In genomic region chr9:14212697-14213420, GRCh38 we compare ENCODE assay signal across 20 cellular contexts.
DNase-seq lines count a peak whose midpoint lies in the region; ATAC-seq, FAIRE-seq and TF ChIP-seq lines count a peak whose summit lies in the region.
"Had no signal": no experiment of that assay in that cellular context is flagged by ENCODE, and none has a peak within 500 bp of the region (broad histone marks: within the 10 kb centered on the region; RNA-seq: fewer than 3 reads in every experiment).

No MANE protein-coding gene starts in this region.

- no peak overlapping the region for H3K27ac Mint-ChIP-seq in astrocyte (ENCODE audit: unreplicated experiment)
- H3K27ac Mint-ChIP-seq in activated T-helper 1 cell treated with anti-CD3 and anti-CD28 coated beads, Interleukin-12 subunit alpha, Interleukin-12 subunit beta, Interleukin-2, Interleukin-4 antibody, amounts not matched to agents 30 ng/mL and 10 ng/mL and 1 ng/mL, durations not matched to agents 14 hours and 24 hours and 36 hours, result no peak overlapping the region
- H3K27ac Mint-ChIP-seq: activated naive CD8-positive, alpha-beta T cell treated with anti-CD3 and anti-CD28 coated beads, Interleukin-2, amount 10 ng/mL, durations not matched to agents 7 days and 5 days; activated T-cell treated with anti-CD3 and anti-CD28 coated beads, Interleukin-2, amount 50 U/mL, for 24 hours; CD4-positive, alpha-beta memory T cell; stimulated activated memory B cell treated with anti-CD40 and anti-IgM and Interleukin-4, amounts not matched to agents 10 μg/mL and 1 μg/mL and 100 μg/mL, for 72 hours; type B pancreatic cell had no signal

- no peak for TF ChIP-seq CTCF in 22Rv1 (IDR thresholded peaks at IDR 0.05)
- no peak for TF ChIP-seq CTCF in astrocyte (IDR thresholded peaks at IDR 0.05; ENCODE audit: insufficient read depth, low read depth, low read length)
- TF ChIP-seq CTCF in right lobe of liver (IDR thresholded peaks at IDR 0.05), result no peak

- DNase-seq in astrocyte (ENCODE audit: low read depth) (no peak), right lobe of liver (no peak), UCSD-AML1 (lab: John Stamatoyannopoulos, UW; ENCODE audit: unreplicated experiment) (no peak), SJCRH30 (no peak)
- DNase-seq in activated T-helper 1 cell treated with anti-CD3 and anti-CD28 coated beads, Interleukin-12 subunit alpha, Interleukin-12 subunit beta, Interleukin-2, Interleukin-4 antibody, amounts not matched to agents 30 ng/mL and 10 ng/mL and 1 ng/mL, durations not matched to agents 14 hours and 24 hours and 36 hours (ENCODE audit: low spot score), result no peak
- DNase-seq: activated CD4-positive, alpha-beta T cell treated with anti-CD3 and anti-CD28 coated beads, Interleukin-2, amount 50 U/mL, for 48 hours; activated naive CD8-positive, alpha-beta T cell treated with anti-CD3 and anti-CD28 coated beads, Interleukin-2, amount 10 ng/mL, durations not matched to agents 7 days and 5 days; activated T-cell treated with anti-CD3 and anti-CD28 coated beads, Interleukin-2, amount 50 U/mL, for 24 hours; CD4-positive, alpha-beta memory T cell; H9; mesendoderm; NCI-H187 treated with DMSO at 0.1 percent for 48 hours; stimulated activated CD4-positive, alpha-beta T cell treated with anti-CD3 and anti-CD28 coated beads, Interleukin-12 subunit alpha, Interleukin-12 subunit beta, amount 100 ng/mL, for 4 hours had no signal

- H3K79me2 ChIP-seq in astrocyte (ENCODE audit: insufficient read depth, low read length), result peaks cover 82% of the 10 kb centered on the region

- 55% methylated on average over 5 of the region's 5 CpGs for WGBS in right lobe of liver (ENCODE audit: insufficient coverage, low coverage, low lambda C conversion rate, missing lambda C conversion rate)

- intact Hi-C loops in right lobe of liver (cut with DNase I), result no loop called here
- intact Hi-C loops in activated T-helper 1 cell treated with anti-CD3 and anti-CD28 coated beads, Interleukin-12 subunit alpha, Interleukin-12 subunit beta, Interleukin-2, Interleukin-4 antibody, amounts not matched to agents 30 ng/mL and 10 ng/mL and 1 ng/mL, durations not matched to agents 14 hours and 24 hours and 36 hours (cut with micrococcal nuclease), result loop anchor here (5.0 kb wide), 1 partner anchor 139 kb away; no protein-coding TSS in a partner anchor

- peak; percentile 18 for ATAC-seq in HG02943 (IDR thresholded peaks at IDR 0.05; ENCODE audit: low read depth, unreplicated experiment)
- ATAC-seq in right lobe of liver, result peak in 3 of 4 donors; percentile 21 to 46 (median 31)
- no peak for ATAC-seq in GM18873 (IDR thresholded peaks at IDR 0.05; ENCODE audit: low FRiP score, unreplicated experiment)
- ATAC-seq: stimulated activated memory B cell treated with anti-CD40 and anti-IgM and Interleukin-4, amounts not matched to agents 10 μg/mL and 1 μg/mL and 100 μg/mL, for 72 hours had no signal

- peak overlapping the region; percentile 45 for H3K27ac ChIP-seq in 22Rv1
- no peak overlapping the region for H3K27ac ChIP-seq in astrocyte (ENCODE audit: low read depth, low read length)
- peak overlapping the region; percentile 9 to 21 (median 10) for H3K27ac ChIP-seq in right lobe of liver
- H3K27ac ChIP-seq in SJCRH30, result no peak overlapping the region

- no peak overlapping the region for H3K9ac ChIP-seq in astrocyte (ENCODE audit: low read length)

- no peak overlapping the region for H2AFZ ChIP-seq in astrocyte (ENCODE audit: low read depth, low read length)

- H3K4me3 ChIP-seq in astrocyte (ENCODE audit: insufficient read depth, low read depth, low read length), result no peak overlapping the region
- no peak overlapping the region for H3K4me3 ChIP-seq in right lobe of liver
- H3K4me3 ChIP-seq in SJCRH30, result no peak overlapping the region
- H3K4me3 ChIP-seq: prostate gland had no signal

- peak; percentile 5 for FAIRE-seq in astrocyte (lab: Jason Lieb, UNC)
- FAIRE-seq: TTC549 had no signal

- H3K27me3 Mint-ChIP-seq in astrocyte (ENCODE audit: low read depth, unreplicated experiment), result no peaks in the 10 kb centered on the region
- H3K27me3 Mint-ChIP-seq in activated T-helper 1 cell treated with anti-CD3 and anti-CD28 coated beads, Interleukin-12 subunit alpha, Interleukin-12 subunit beta, Interleukin-2, Interleukin-4 antibody, amounts not matched to agents 30 ng/mL and 10 ng/mL and 1 ng/mL, durations not matched to agents 14 hours and 24 hours and 36 hours (ENCODE audit: insufficient read depth), result no peaks in the 10 kb centered on the region
- H3K27me3 Mint-ChIP-seq: activated naive CD8-positive, alpha-beta T cell treated with anti-CD3 and anti-CD28 coated beads, Interleukin-2, amount 10 ng/mL, durations not matched to agents 7 days and 5 days; type B pancreatic cell had no signal

- H4K20me1 ChIP-seq in astrocyte (ENCODE audit: insufficient read depth, low read length), result no peaks in the 10 kb centered on the region

- H3K9me3 ChIP-seq in astrocyte (ENCODE audit: insufficient read depth, low read depth, low read length) (no peaks in the 10 kb centered on the region), right lobe of liver (no peaks in the 10 kb centered on the region), SJCRH30 (replicated peaks) (no peaks in the 10 kb centered on the region)
- H3K9me3 ChIP-seq: prostate gland had no signal

- H3K36me3 ChIP-seq in astrocyte (ENCODE audit: insufficient read depth, low read length) (no peaks in the 10 kb centered on the region), right lobe of liver (no peaks in the 10 kb centered on the region), SJCRH30 (peaks cover 7% of the 10 kb centered on the region; the same call in 1 of the 2 replicates)
- H3K36me3 ChIP-seq: prostate gland had no signal

- peaks cover 24% of the 10 kb centered on the region for H3K4me1 ChIP-seq in astrocyte (ENCODE audit: insufficient read depth, low read length)
- peaks cover 0 to 26% (median 7%) of the 10 kb centered on the region in 4 donors for H3K4me1 ChIP-seq in right lobe of liver
- peaks cover 24% of the 10 kb centered on the region for H3K4me1 ChIP-seq in SJCRH30

- no peak overlapping the region for H3K4me2 ChIP-seq in astrocyte (ENCODE audit: low read length)

- TF ChIP-seq POLR2A in right lobe of liver (IDR thresholded peaks at IDR 0.05), result no peak

- no peaks in the 10 kb centered on the region for H3K36me3 Mint-ChIP-seq in astrocyte (ENCODE audit: low read depth, unreplicated experiment)
- no peaks in the 10 kb centered on the region for H3K36me3 Mint-ChIP-seq in activated T-helper 1 cell treated with anti-CD3 and anti-CD28 coated beads, Interleukin-12 subunit alpha, Interleukin-12 subunit beta, Interleukin-2, Interleukin-4 antibody, amounts not matched to agents 30 ng/mL and 10 ng/mL and 1 ng/mL, durations not matched to agents 14 hours and 24 hours and 36 hours (ENCODE audit: low read depth)
- H3K36me3 Mint-ChIP-seq: activated naive CD8-positive, alpha-beta T cell treated with anti-CD3 and anti-CD28 coated beads, Interleukin-2, amount 10 ng/mL, durations not matched to agents 7 days and 5 days; CD4-positive, alpha-beta memory T cell; stimulated activated memory B cell treated with anti-CD40 and anti-IgM and Interleukin-4, amounts not matched to agents 10 μg/mL and 1 μg/mL and 100 μg/mL, for 72 hours had no signal

- no peaks in the 10 kb centered on the region for H3K9me3 Mint-ChIP-seq in astrocyte (ENCODE audit: unreplicated experiment)
- no peaks in the 10 kb centered on the region for H3K9me3 Mint-ChIP-seq in activated T-helper 1 cell treated with anti-CD3 and anti-CD28 coated beads, Interleukin-12 subunit alpha, Interleukin-12 subunit beta, Interleukin-2, Interleukin-4 antibody, amounts not matched to agents 30 ng/mL and 10 ng/mL and 1 ng/mL, durations not matched to agents 14 hours and 24 hours and 36 hours
- H3K9me3 Mint-ChIP-seq: activated naive CD8-positive, alpha-beta T cell treated with anti-CD3 and anti-CD28 coated beads, Interleukin-2, amount 10 ng/mL, durations not matched to agents 7 days and 5 days; activated T-cell treated with anti-CD3 and anti-CD28 coated beads, Interleukin-2, amount 50 U/mL, for 24 hours; H9; stimulated activated memory B cell treated with anti-CD40 and anti-IgM and Interleukin-4, amounts not matched to agents 10 μg/mL and 1 μg/mL and 100 μg/mL, for 72 hours had no signal

- H3K27me3 ChIP-seq in astrocyte (ENCODE audit: insufficient read depth, low read length), result no peaks in the 10 kb centered on the region
- no peaks in the 10 kb centered on the region for H3K27me3 ChIP-seq in right lobe of liver
- no peaks in the 10 kb centered on the region for H3K27me3 ChIP-seq in SJCRH30

- peaks cover 9% of the 10 kb centered on the region for H3K4me1 Mint-ChIP-seq in astrocyte (ENCODE audit: low read depth, unreplicated experiment)
- H3K4me1 Mint-ChIP-seq in activated T-helper 1 cell treated with anti-CD3 and anti-CD28 coated beads, Interleukin-12 subunit alpha, Interleukin-12 subunit beta, Interleukin-2, Interleukin-4 antibody, amounts not matched to agents 30 ng/mL and 10 ng/mL and 1 ng/mL, durations not matched to agents 14 hours and 24 hours and 36 hours (ENCODE audit: low read depth), result no peaks in the 10 kb centered on the region
- H3K4me1 Mint-ChIP-seq: activated naive CD8-positive, alpha-beta T cell treated with anti-CD3 and anti-CD28 coated beads, Interleukin-2, amount 10 ng/mL, durations not matched to agents 7 days and 5 days; CD4-positive, alpha-beta memory T cell; stimulated activated memory B cell treated with anti-CD40 and anti-IgM and Interleukin-4, amounts not matched to agents 10 μg/mL and 1 μg/mL and 100 μg/mL, for 72 hours had no signal

- H3K4me3 Mint-ChIP-seq in astrocyte (ENCODE audit: unreplicated experiment), result no peak overlapping the region
- H3K4me3 Mint-ChIP-seq in activated T-helper 1 cell treated with anti-CD3 and anti-CD28 coated beads, Interleukin-12 subunit alpha, Interleukin-12 subunit beta, Interleukin-2, Interleukin-4 antibody, amounts not matched to agents 30 ng/mL and 10 ng/mL and 1 ng/mL, durations not matched to agents 14 hours and 24 hours and 36 hours, result no peak overlapping the region
- H3K4me3 Mint-ChIP-seq: activated naive CD8-positive, alpha-beta T cell treated with anti-CD3 and anti-CD28 coated beads, Interleukin-2, amount 10 ng/mL, durations not matched to agents 7 days and 5 days; activated T-cell treated with anti-CD3 and anti-CD28 coated beads, Interleukin-2, amount 50 U/mL, for 24 hours; CD4-positive, alpha-beta memory T cell; H9; stimulated activated memory B cell treated with anti-CD40 and anti-IgM and Interleukin-4, amounts not matched to agents 10 μg/mL and 1 μg/mL and 100 μg/mL, for 72 hours; type B pancreatic cell had no signal

Comparison
In these comparisons a context has a peak if more than half of its experiments do, and no peak if none do; other contexts are left out.
1. H3K27ac ChIP-seq: peak in 22Rv1 (single experiment) and right lobe of liver (3 of 3); none in astrocyte (single experiment) and SJCRH30 (single experiment).